27 cellular contexts compared by ENCODE assay signal in the genomic region with DNA sequence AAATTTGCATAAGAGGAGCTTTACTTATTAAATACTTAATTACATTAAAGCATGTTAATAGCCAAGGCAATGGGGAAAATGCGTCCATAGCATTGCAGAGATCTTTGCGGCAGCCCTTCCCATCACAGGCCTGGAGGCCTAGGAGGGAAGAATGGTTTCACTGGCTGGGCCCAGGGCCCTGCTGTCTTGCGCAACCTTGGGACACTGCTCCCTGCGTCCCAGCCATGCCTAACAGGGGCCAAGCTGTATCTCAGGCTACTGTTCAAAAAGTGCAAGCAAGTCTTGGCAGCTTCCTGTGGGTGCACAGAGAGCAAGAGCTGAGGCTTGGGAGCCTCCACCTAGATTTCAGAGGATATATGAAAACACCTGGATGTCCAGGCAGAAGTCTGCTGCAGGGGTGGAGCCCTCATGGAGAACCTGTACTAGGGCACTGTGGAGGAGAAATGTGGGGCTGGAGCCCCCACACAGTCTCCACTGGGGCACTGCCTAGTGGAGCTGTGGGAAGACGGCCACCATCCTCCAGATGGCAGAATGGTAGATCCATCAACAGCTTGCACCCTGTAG. TPM values are rescaled to one million over a fixed set of nuclear protein-coding genes. Genes with fewer than 3 reads are reported as not detected.
"Had no signal": no experiment of that assay in that cellular context is flagged by ENCODE, and none has a peak within 500 bp of the region (broad histone marks: within the 10 kb centered on the region; RNA-seq: fewer than 3 reads in every experiment).

No MANE protein-coding gene starts in this region.

- H3K9me3 ChIP-seq: adrenal gland, ascending aorta, testis had no signal

- H3K4me3 Mint-ChIP-seq: activated naive CD8-positive, alpha-beta T cell treated with anti-CD3 and anti-CD28 coated beads for 36 hours; brain; natural killer cell treated with Interleukin-12 subunit alpha and Interleukin-12 subunit beta and Interleukin-15 and Interleukin-18, amount 100 ng/mL, for 72 hours had no signal

- H3K36me3 Mint-ChIP-seq: activated naive CD8-positive, alpha-beta T cell treated with anti-CD3 and anti-CD28 coated beads for 36 hours; brain had no signal

- H3K4me3 ChIP-seq: adrenal gland, ascending aorta, cardiac muscle cell, coronary artery, lung, mucosa of descending colon, skin epidermis, testis, transverse colon had no signal

- H3K4me1 Mint-ChIP-seq: brain had no signal

- DNase-seq: activated CD4-positive, alpha-beta T cell treated with anti-CD3 and anti-CD28 coated beads for 4 hours; activated CD4-positive, alpha-beta T cell treated with anti-CD3 and anti-CD28 coated beads, Interleukin-2, amount 50 U/mL, for 4 hours; activated CD4-positive, CD25-positive, alpha-beta regulatory T cell; activated CD8-positive, alpha-beta memory T cell treated with anti-CD3 and anti-CD28 coated beads for 24 hours; activated effector memory CD4-positive, alpha-beta T cell treated with Interleukin-2 at 50 U/mL for 16 hours; activated naive CD4-positive, alpha-beta T cell treated with Interleukin-2 at 50 U/mL for 16 hours; activated naive CD8-positive, alpha-beta T cell treated with anti-CD3 and anti-CD28 coated beads for 36 hours; cerebellar nuclear complex; kidney glomerular epithelial cell; mesendoderm; mucosa of descending colon; posterior cingulate gyrus; stimulated activated CD4-positive, alpha-beta T cell treated with anti-CD3 and anti-CD28 coated beads, Interleukin-12 subunit alpha, Interleukin-12 subunit beta, amount 100 ng/mL, for 4 hours; stimulated activated CD4-positive, alpha-beta T cell treated with anti-CD3 and anti-CD28 coated beads, Interleukin-4, amount 100 ng/mL, for 1 hour; stimulated activated naive CD8-positive, alpha-beta T cell treated with anti-CD3 and anti-CD28 coated beads, Interleukin-15, Interleukin-2, amounts not matched to agents 100 U/mL and 50 U/mL, for 24 hours; testis; transverse colon had no signal

- ATAC-seq: mucosa of descending colon; natural killer cell treated with Interleukin-12 subunit alpha and Interleukin-12 subunit beta and Interleukin-15 and Interleukin-18, amount 100 ng/mL, for 72 hours; sciatic nerve; stimulated activated naive CD8-positive, alpha-beta T cell treated with anti-CD3 and anti-CD28 coated beads, Interleukin-15, Interleukin-2, amounts not matched to agents 100 U/mL and 50 U/mL, for 24 hours had no signal

- H3K27ac Mint-ChIP-seq: activated naive CD8-positive, alpha-beta T cell treated with anti-CD3 and anti-CD28 coated beads for 36 hours; brain; natural killer cell treated with Interleukin-12 subunit alpha and Interleukin-12 subunit beta and Interleukin-15 and Interleukin-18, amount 100 ng/mL, for 72 hours had no signal

- H3K36me3 ChIP-seq: adrenal gland, ascending aorta, cardiac muscle cell, transverse colon had no signal

- H3K27ac ChIP-seq: adrenal gland, ascending aorta, cardiac muscle cell, coronary artery, skin epidermis, testis, transverse colon had no signal

- FAIRE-seq: endothelial cell of umbilical vein had no signal

- H3K27me3 Mint-ChIP-seq: natural killer cell treated with Interleukin-12 subunit alpha and Interleukin-12 subunit beta and Interleukin-15 and Interleukin-18, amount 100 ng/mL, for 72 hours had no signal

- H3K4me1 ChIP-seq: testis had no signal

- H3K27me3 ChIP-seq: adrenal gland, ascending aorta, cardiac muscle cell, testis, transverse colon had no signal

RNA-seq across cellular contexts. Expression of gene GVQW3, which starts 46.2 kb away (rescaled TPM):
- total RNA-seq: ascending aorta had no signal
